Comparison of ENCODE assay signal across 25 cellular contexts in genomic region chr12:30974746-30975500, GRCh38. TPM values are rescaled to one million over a fixed set of nuclear protein-coding genes. Genes with fewer than 3 reads are reported as not detected.
"Had no signal": no experiment of that assay in that cellular context is flagged by ENCODE, and none has a peak within 500 bp of the region (broad histone marks: within the 10 kb centered on the region; RNA-seq: fewer than 3 reads in every experiment).

No MANE protein-coding gene starts in this region.

- H3K4me1 Mint-ChIP-seq: central memory CD8-positive, alpha-beta T cell; stimulated activated memory B cell treated with anti-CD40 and anti-IgM and Interleukin-4, amounts not matched to agents 10 μg/mL and 1 μg/mL and 100 μg/mL, for 72 hours had no signal

- H3K4me3 ChIP-seq: gastrocnemius medialis, left ventricle myocardium inferior, pancreas, psoas muscle, sigmoid colon, suprapubic skin, tibial artery had no signal

- FAIRE-seq: bronchial epithelial cell, colon, endometrium, islet of Langerhans, pancreas, small intestine had no signal

- H3K4me3 Mint-ChIP-seq: activated naive CD8-positive, alpha-beta T cell; central memory CD8-positive, alpha-beta T cell; stimulated activated memory B cell treated with anti-CD40 and anti-IgM and Interleukin-4, amounts not matched to agents 10 μg/mL and 1 μg/mL and 100 μg/mL, for 72 hours had no signal

- H3K27me3 ChIP-seq: pancreas, sigmoid colon had no signal

- H3K36me3 Mint-ChIP-seq: activated naive CD8-positive, alpha-beta T cell; stimulated activated memory B cell treated with anti-CD40 and anti-IgM and Interleukin-4, amounts not matched to agents 10 μg/mL and 1 μg/mL and 100 μg/mL, for 72 hours had no signal

- H3K27ac ChIP-seq: gastrocnemius medialis, left ventricle myocardium inferior, pancreas, psoas muscle, sigmoid colon, suprapubic skin, tibial artery had no signal

- H3K9me3 Mint-ChIP-seq: central memory CD8-positive, alpha-beta T cell; stimulated activated memory B cell treated with anti-CD40 and anti-IgM and Interleukin-4, amounts not matched to agents 10 μg/mL and 1 μg/mL and 100 μg/mL, for 72 hours had no signal

- H3K9me3 ChIP-seq: gastrocnemius medialis, left ventricle myocardium inferior, pancreas, psoas muscle, sigmoid colon, suprapubic skin, tibial artery had no signal

- H3K4me1 ChIP-seq: pancreas, psoas muscle had no signal

- DNase-seq: activated CD4-positive, alpha-beta T cell treated with anti-CD3 and anti-CD28 coated beads for 4 hours; activated CD4-positive, alpha-beta T cell treated with anti-CD3 and anti-CD28 coated beads, Interleukin-2, amount 50 U/mL, for 4 hours; activated effector memory CD4-positive, alpha-beta T cell treated with Interleukin-2 at 50 U/mL for 16 hours; activated naive CD4-positive, alpha-beta T cell treated with Interleukin-2 at 50 U/mL for 16 hours; activated T-cell treated with anti-CD3 and anti-CD28 coated beads for 4 hours; dermis blood vessel endothelial cell; effector CD4-positive, alpha-beta T cell; gastrocnemius medialis; glutamatergic neuron; left ventricle myocardium inferior; nucleus accumbens; pancreas; sigmoid colon; small intestine; stimulated activated CD4-positive, alpha-beta T cell treated with anti-CD3 and anti-CD28 coated beads, Interleukin-4, amount 100 ng/mL, for 24 hours; tibial artery had no signal

- H3K36me3 ChIP-seq: gastrocnemius medialis, left ventricle myocardium inferior, pancreas, sigmoid colon, suprapubic skin, tibial artery had no signal

- H3K27ac Mint-ChIP-seq: activated naive CD8-positive, alpha-beta T cell; stimulated activated memory B cell treated with anti-CD40 and anti-IgM and Interleukin-4, amounts not matched to agents 10 μg/mL and 1 μg/mL and 100 μg/mL, for 72 hours had no signal

RNA-seq across cellular contexts. Expression of gene TSPAN11, which starts 48.4 kb away (rescaled TPM):
- total RNA-seq: bronchial epithelial cell had no signal
